ENCODE assay signal across 8 cellular contexts in genomic region chr5:16489322-16489791, GRCh38. TPM values are rescaled to one million over a fixed set of nuclear protein-coding genes. Genes with fewer than 3 reads are reported as not detected.
DNase-seq lines count a peak whose midpoint lies in the region; ATAC-seq and TF ChIP-seq lines count a peak whose summit lies in the region.

No MANE protein-coding gene starts in this region.

- no peak overlapping the region for H3K23ac ChIP-seq in neuronal stem cell (ENCODE audit: low read depth, low read length, poor library complexity)

- no CpG with 5 or more reads among the region's 1 CpG for whole genome bisulfite sequencing in neuronal stem cell (ENCODE audit: extremely low coverage in 2 of 2, insufficient read length in 2 of 2, insufficient replicate concordance in 1 of 2), 2 donors

- no peak overlapping the region for H2BK5ac ChIP-seq in neuronal stem cell (ENCODE audit: low read length)

- H3K79me1 ChIP-seq in neuronal stem cell (ENCODE audit: low read depth, low read length) = no peaks in the 10 kb centered on the region

- H3K9me2 ChIP-seq in Loucy (replicated peaks; ENCODE audit: low read depth, low read length) = no peaks in the 10 kb centered on the region

- H3K36me3 ChIP-seq in Loucy (ENCODE audit: insufficient read depth, low read length) = no peaks in the 10 kb centered on the region
- no peaks in the 10 kb centered on the region for H3K36me3 ChIP-seq in SK-N-MC (ENCODE audit: insufficient read depth, low read length)
- no peaks in the 10 kb centered on the region for H3K36me3 ChIP-seq in fibroblast of lung (ENCODE audit: control insufficient read depth, insufficient read depth, low read length)
- H3K36me3 ChIP-seq in osteoblast (ENCODE audit: insufficient read depth, low read length) = no peaks in the 10 kb centered on the region
- H3K36me3 ChIP-seq in neuronal stem cell (replicated peaks in 1 of 2; ENCODE audit: control insufficient read depth in 2 of 2, insufficient read depth in 2 of 2, low read length in 2 of 2) = no peaks in the 10 kb centered on the region

- H3K27ac ChIP-seq in SK-N-MC = peak overlapping the region; percentile 77
- no peak overlapping the region for H3K27ac ChIP-seq in fibroblast of lung (ENCODE audit: insufficient read depth, low read length)
- no peak overlapping the region for H3K27ac ChIP-seq in osteoblast (ENCODE audit: low read depth, low read length)
- H3K27ac ChIP-seq in neuronal stem cell (replicated peaks; ENCODE audit: low read length) = no peak overlapping the region

- no peak overlapping the region for H2BK120ac ChIP-seq in neuronal stem cell (ENCODE audit: low read depth, low read length)

- H3F3A ChIP-seq in Loucy (ENCODE audit: low read depth) = no peaks in the 10 kb centered on the region

- H4K8ac ChIP-seq in neuronal stem cell (ENCODE audit: low read depth, low read length) = no peak overlapping the region

- no peak overlapping the region for H2BK12ac ChIP-seq in neuronal stem cell (ENCODE audit: low read length)

- H2AK5ac ChIP-seq in neuronal stem cell (ENCODE audit: low read depth, low read length) = no peak overlapping the region

- H3K9ac ChIP-seq in Loucy (ENCODE audit: low read depth, low read length, poor library complexity, severe bottlenecking) (no peak overlapping the region), SK-N-MC (ENCODE audit: insufficient read length) (peak overlapping the region; percentile 35), fibroblast of lung (ENCODE audit: insufficient read depth, low read length) (no peak overlapping the region), neuronal stem cell (ENCODE audit: low read depth, low read length, poor library complexity) (no peak overlapping the region)

- no peaks in the 10 kb centered on the region for H4K20me1 ChIP-seq in Loucy (ENCODE audit: insufficient read depth, low read length, poor library complexity, severe bottlenecking)
- no peaks in the 10 kb centered on the region for H4K20me1 ChIP-seq in fibroblast of lung (ENCODE audit: control insufficient read depth, extremely low read depth, insufficient read depth, low read length)
- H4K20me1 ChIP-seq in osteoblast (ENCODE audit: insufficient read depth, low read length) = no peaks in the 10 kb centered on the region

- no peak overlapping the region for H4K91ac ChIP-seq in neuronal stem cell (ENCODE audit: low read depth, low read length, poor library complexity)

- no peak overlapping the region for H2BK15ac ChIP-seq in neuronal stem cell (ENCODE audit: low read length)

- TF ChIP-seq CTCF in Loucy (conservative IDR thresholded peaks at IDR 0.05; ENCODE audit: low read length) (peak; percentile 66), fibroblast of lung (conservative IDR thresholded peaks at IDR 0.05 in 1 of 2, IDR thresholded peaks at IDR 0.05 in 1 of 2; ENCODE audit: low read depth in 1 of 2, low read length in 2 of 2) (peak; percentile 76), osteoblast (IDR thresholded peaks at IDR 0.05; ENCODE audit: extremely low read depth, low read depth, low read length) (peak; percentile 78)

- no peaks in the 10 kb centered on the region for H3K9me3 ChIP-seq in Loucy (ENCODE audit: insufficient read depth, low read depth, low read length)
- H3K9me3 ChIP-seq in SK-N-MC (ENCODE audit: low read depth, low read length) = no peaks in the 10 kb centered on the region
- H3K9me3 ChIP-seq in fibroblast of lung (ENCODE audit: control insufficient read depth, insufficient read depth, low read depth, low read length) = no peaks in the 10 kb centered on the region
- H3K9me3 ChIP-seq in osteoblast (ENCODE audit: low read depth, low read length) = no peaks in the 10 kb centered on the region
- H3K9me3 ChIP-seq in neuronal stem cell (replicated peaks in 1 of 2; ENCODE audit: control insufficient read depth in 2 of 2, insufficient read depth in 1 of 2, low read depth in 1 of 2, low read length in 2 of 2) = no peaks in the 10 kb centered on the region

- no peaks in the 10 kb centered on the region for H3K79me2 ChIP-seq in Loucy (ENCODE audit: insufficient read depth, low read length)
- no peaks in the 10 kb centered on the region for H3K79me2 ChIP-seq in fibroblast of lung (ENCODE audit: control insufficient read depth, insufficient read depth, low read length)
- H3K79me2 ChIP-seq in osteoblast (ENCODE audit: insufficient read depth, low read length) = no peaks in the 10 kb centered on the region

- H3K4ac ChIP-seq in neuronal stem cell (ENCODE audit: low read length) = no peak overlapping the region

- no peak overlapping the region for H2AFZ ChIP-seq in Loucy (ENCODE audit: low read length)
- H2AFZ ChIP-seq in fibroblast of lung (ENCODE audit: low read length) = no peak overlapping the region
- H2AFZ ChIP-seq in osteoblast (ENCODE audit: low read length) = no peak overlapping the region
- H2AFZ ChIP-seq in neuronal stem cell (ENCODE audit: low read length) = no peak overlapping the region

- H3K4me2 ChIP-seq in Loucy (ENCODE audit: low read depth, low read length, poor library complexity, severe bottlenecking) (no peak overlapping the region), fibroblast of lung (ENCODE audit: extremely low read depth, insufficient read depth, low read length) (no peak overlapping the region), osteoblast (ENCODE audit: insufficient read depth, low read length) (no peak overlapping the region), neuronal stem cell (ENCODE audit: insufficient read depth, low read length, poor library complexity, severe bottlenecking) (no peak overlapping the region)

- H3K14ac ChIP-seq in neuronal stem cell (ENCODE audit: low read length) = no peak overlapping the region

- H3K18ac ChIP-seq in neuronal stem cell (ENCODE audit: low read length) = no peak overlapping the region

- peak; percentile 45 for DNase-seq in DMS 273 treated with DMSO at 0.1 percent for 48 hours (lab: John Stamatoyannopoulos, UW)
- peak; percentile 58 for DNase-seq in SK-N-MC (ENCODE audit: low read depth, low spot score)
- DNase-seq in fibroblast of lung (ENCODE audit: low read depth in 2 of 2) = peak; percentile 41 to 74
- DNase-seq in osteoblast (ENCODE audit: insufficient read length, low spot score, missing footprints) = peak; percentile 41
- no peak for DNase-seq in neuronal stem cell (ENCODE audit: low spot score)

- H3K4me3 ChIP-seq in Loucy (ENCODE audit: low read length, poor library complexity, severe bottlenecking) (no peak overlapping the region), SK-N-MC (peak overlapping the region; percentile 22; the same call in 1 of the 2 replicates), fibroblast of lung (replicated peaks in 1 of 4; ENCODE audit: control extremely low read depth in 1 of 4, insufficient read depth in 1 of 4, low read depth in 3 of 4, low read length in 4 of 4) (no peak overlapping the region), osteoblast (ENCODE audit: insufficient read depth, low read length) (no peak overlapping the region), neuronal stem cell (ENCODE audit: low read length in 2 of 2) (no peak overlapping the region)

- no peaks in the 10 kb centered on the region for H3K27me3 ChIP-seq in Loucy (ENCODE audit: insufficient read depth, low read length, poor library complexity, severe bottlenecking)
- H3K27me3 ChIP-seq in fibroblast of lung (ENCODE audit: control insufficient read depth, insufficient read depth, low read length) = no peaks in the 10 kb centered on the region
- peaks cover 3% of the 10 kb centered on the region for H3K27me3 ChIP-seq in osteoblast (ENCODE audit: insufficient read depth, low read length)
- H3K27me3 ChIP-seq in neuronal stem cell (ENCODE audit: control insufficient read depth in 3 of 3, insufficient read depth in 3 of 3, low read depth in 1 of 3, low read length in 3 of 3) = peaks cover 0 to 11% (median 0%) of the 10 kb centered on the region in 3 experiments

- ATAC-seq in GM21447 (IDR thresholded peaks at IDR 0.05; ENCODE audit: unreplicated experiment) (peak; percentile 70), HG02678 (IDR thresholded peaks at IDR 0.05; ENCODE audit: unreplicated experiment) (no peak)

- no peaks in the 10 kb centered on the region for H3K4me1 ChIP-seq in Loucy (ENCODE audit: insufficient read depth, low read length, poor library complexity, severe bottlenecking)
- peaks cover 3% of the 10 kb centered on the region for H3K4me1 ChIP-seq in fibroblast of lung (ENCODE audit: control insufficient read depth, extremely low read depth, insufficient read depth, low read length)
- no peaks in the 10 kb centered on the region for H3K4me1 ChIP-seq in osteoblast (ENCODE audit: insufficient read depth, low read length)
- no peaks in the 10 kb centered on the region for H3K4me1 ChIP-seq in neuronal stem cell (ENCODE audit: control insufficient read depth in 2 of 2, insufficient read depth in 1 of 2, low read depth in 1 of 2, low read length in 2 of 2)

RNA-seq across cellular contexts. Expression of gene ZNF622, which starts 23.8 kb away (rescaled TPM):
- total RNA-seq in fibroblast of lung (42.6 and 45.4 TPM in 2 replicates), osteoblast (67.2 and 69.8 TPM in 2 replicates)
- polyA plus RNA-seq in fibroblast of lung = 25.4 and 27.5 TPM in 2 replicates
- polyA plus RNA-seq in fibroblast of lung (2012) = 45.7 and 45.8 TPM in 2 replicates
- polyA minus RNA-seq in fibroblast of lung (ENCODE audit: low replicate concordance) = 2.5 and 5.5 TPM in 2 replicates
- polyA plus RNA-seq in neuronal stem cell (2013, experiment 1 of 2) = 12.0 TPM
- 12.0 TPM for polyA plus RNA-seq in neuronal stem cell (2013, experiment 2 of 2)
